21 cellular contexts compared by ENCODE assay signal in genomic region chrX:153533041-153533565, GRCh38. TPM values are rescaled to one million over a fixed set of nuclear protein-coding genes. Genes with fewer than 3 reads are reported as not detected.
A peak's percentile ranks its signal among the peaks of the same experiment; 100 is the strongest.
DNase-seq lines count a peak whose midpoint lies in the region; ATAC-seq and TF ChIP-seq lines count a peak whose summit lies in the region.
"Had no signal": no experiment of that assay in that cellular context is flagged by ENCODE, and none has a peak within 500 bp of the region (broad histone marks: within the 10 kb centered on the region; RNA-seq: fewer than 3 reads in every experiment).

No MANE protein-coding gene starts in this region.

- H3K9me3 ChIP-seq in thyroid gland (no peaks in the 10 kb centered on the region), neuronal stem cell (replicated peaks in 1 of 2; ENCODE audit: control insufficient read depth in 2 of 2, insufficient read depth in 1 of 2, low read depth in 1 of 2, low read length in 2 of 2) (no peaks in the 10 kb centered on the region)
- H3K9me3 ChIP-seq: A549, SK-N-SH had no signal

- H3K4me1 ChIP-seq in thyroid gland, result no peaks in the 10 kb centered on the region
- H3K4me1 ChIP-seq in neuronal stem cell (ENCODE audit: control insufficient read depth in 2 of 2, insufficient read depth in 1 of 2, low read depth in 1 of 2, low read length in 2 of 2), result peaks cover 0 to 2% of the 10 kb centered on the region in 2 donors
- H3K4me1 ChIP-seq: A549 had no signal

- H2AFZ ChIP-seq in neuronal stem cell (ENCODE audit: low read length), result no peak overlapping the region
- H2AFZ ChIP-seq: GM23338 had no signal

- H3K18ac ChIP-seq in neuronal stem cell (ENCODE audit: low read length), result no peak overlapping the region

- 62 to 65% methylated on average over 6 to 9 of the region's 16 CpGs for WGBS in thyroid gland, 2 donors
- no CpG with 5 or more reads among the region's 16 CpGs for WGBS in neuronal stem cell (ENCODE audit: extremely low coverage in 2 of 2, insufficient read length in 2 of 2, insufficient replicate concordance in 1 of 2), 2 donors

- H4K8ac ChIP-seq in neuronal stem cell (ENCODE audit: low read depth, low read length), result no peak overlapping the region

- H3K27me3 Mint-ChIP-seq in activated T-cell treated with anti-CD3 and anti-CD28 coated beads, Interleukin-2, amount 50 U/mL, for 4 hours (ENCODE audit: low read depth), result no peaks in the 10 kb centered on the region

- no peak overlapping the region for H2BK15ac ChIP-seq in neuronal stem cell (ENCODE audit: low read length)

- H2BK120ac ChIP-seq in neuronal stem cell (ENCODE audit: low read depth, low read length), result no peak overlapping the region

- no peak for TF ChIP-seq POLR2A in thyroid gland (IDR thresholded peaks at IDR 0.05)

- no peaks in the 10 kb centered on the region for H3K36me3 Mint-ChIP-seq in activated T-cell treated with anti-CD3 and anti-CD28 coated beads, Interleukin-2, amount 50 U/mL, for 4 hours (ENCODE audit: insufficient read depth)

- no peak overlapping the region for H4K91ac ChIP-seq in neuronal stem cell (ENCODE audit: low read depth, low read length, poor library complexity)

- no peak overlapping the region for H3K4me3 ChIP-seq in fibroblast of mammary gland (ENCODE audit: control insufficient read depth, low read depth, low read length)
- no peak overlapping the region for H3K4me3 ChIP-seq in thyroid gland (replicated peaks in 1 of 3)
- H3K4me3 ChIP-seq in neuronal stem cell (ENCODE audit: low read length in 2 of 2), result no peak overlapping the region
- H3K4me3 ChIP-seq: A549, GM23338 had no signal

- TF ChIP-seq CTCF in fibroblast of mammary gland (conservative IDR thresholded peaks at IDR 0.05; ENCODE audit: control insufficient read depth, insufficient read depth, low read depth, low read length), result no peak
- TF ChIP-seq CTCF in thyroid gland (IDR thresholded peaks at IDR 0.05), result no peak

- no peak overlapping the region for H3K9ac ChIP-seq in neuronal stem cell (ENCODE audit: low read depth, low read length, poor library complexity)
- H3K9ac ChIP-seq: SK-N-SH had no signal

- H3K4ac ChIP-seq in neuronal stem cell (ENCODE audit: low read length), result no peak overlapping the region

- H2BK5ac ChIP-seq in neuronal stem cell (ENCODE audit: low read length), result no peak overlapping the region

- no peak overlapping the region for H3K27ac ChIP-seq in thyroid gland
- no peak overlapping the region for H3K27ac ChIP-seq in neuronal stem cell (replicated peaks; ENCODE audit: low read length)
- H3K27ac ChIP-seq: A549, C4-2B had no signal

- DNase-seq in NCI-H748 (lab: John Stamatoyannopoulos, UW; ENCODE audit: unreplicated experiment) (peak; percentile 11), NCI-H748 treated with DMSO at 0.1 percent for 48 hours (lab: John Stamatoyannopoulos, UW) (no peak), NCI-H82 (lab: John Stamatoyannopoulos, UW) (peak; percentile 90), fibroblast of mammary gland (ENCODE audit: low read depth) (peak; percentile 14), thyroid gland (peak; percentile 5 to 6), neuronal stem cell (ENCODE audit: low spot score) (no peak)
- no peak for DNase-seq in effector CD4-positive, alpha-beta T cell
- no peak for DNase-seq in activated T-cell treated with anti-CD3 and anti-CD28 coated beads, Interleukin-2, amount 50 U/mL, for 4 hours
- DNase-seq: COR-L47, DND-41, GDM1, NCI-H1105, NCI-H1930, NCI-H510A treated with DMSO at 0.1 percent for 48 hours, Right ventricle myocardium superior, SK-N-SH had no signal

- H2AK5ac ChIP-seq in neuronal stem cell (ENCODE audit: low read depth, low read length), result no peak overlapping the region

- H3K36me3 ChIP-seq in thyroid gland (no peaks in the 10 kb centered on the region), neuronal stem cell (replicated peaks in 1 of 2; ENCODE audit: control insufficient read depth in 2 of 2, insufficient read depth in 2 of 2, low read length in 2 of 2) (no peaks in the 10 kb centered on the region)

- H3K27me3 ChIP-seq in thyroid gland, result no peaks in the 10 kb centered on the region
- H3K27me3 ChIP-seq in neuronal stem cell (ENCODE audit: control insufficient read depth in 3 of 3, insufficient read depth in 3 of 3, low read depth in 1 of 3, low read length in 3 of 3), result peaks cover 0 to 56% (median 0%) of the 10 kb centered on the region in 3 experiments

- H3K4me1 Mint-ChIP-seq in activated T-cell treated with anti-CD3 and anti-CD28 coated beads, Interleukin-2, amount 50 U/mL, for 4 hours (ENCODE audit: low read depth), result no peaks in the 10 kb centered on the region
- H3K4me1 Mint-ChIP-seq: GM23338 had no signal

- ATAC-seq in activated T-cell treated with anti-CD3 and anti-CD28 coated beads, Interleukin-2, amount 50 U/mL, for 4 hours, result no peak
- ATAC-seq: A549, GM23338, Panc1 had no signal

- no peak overlapping the region for H3K23ac ChIP-seq in neuronal stem cell (ENCODE audit: low read depth, low read length, poor library complexity)

- no peak overlapping the region for H3K14ac ChIP-seq in neuronal stem cell (ENCODE audit: low read length)

- intact Hi-C loops in thyroid gland (cut with DNase I), result loop anchor here (10.0 kb wide), 1 partner anchor 422 kb away; no protein-coding TSS in a partner anchor

- no peak overlapping the region for H2BK12ac ChIP-seq in neuronal stem cell (ENCODE audit: low read length)

- H3K9me3 Mint-ChIP-seq in activated T-cell treated with anti-CD3 and anti-CD28 coated beads, Interleukin-2, amount 50 U/mL, for 4 hours, result no peaks in the 10 kb centered on the region
- H3K9me3 Mint-ChIP-seq: GM23338 had no signal

- H3K4me3 Mint-ChIP-seq in activated T-cell treated with anti-CD3 and anti-CD28 coated beads, Interleukin-2, amount 50 U/mL, for 4 hours, result no peak overlapping the region
- H3K4me3 Mint-ChIP-seq: GM23338 had no signal

- H3K4me2 ChIP-seq in neuronal stem cell (ENCODE audit: insufficient read depth, low read length, poor library complexity, severe bottlenecking), result no peak overlapping the region
- H3K4me2 ChIP-seq: A549, GM23338, SK-N-SH had no signal

- no peaks in the 10 kb centered on the region for H3K79me1 ChIP-seq in neuronal stem cell (ENCODE audit: low read depth, low read length)

RNA-seq across cellular contexts. Expression of gene ATP2B3, which starts 15.7 kb away (rescaled TPM):
- not detected for total RNA-seq in thyroid gland
- total RNA-seq in activated T-cell treated with anti-CD3 and anti-CD28 coated beads, Interleukin-2, amount 50 U/mL, for 4 hours, result under 1 TPM in 1 of 3 donors, not detected in 2; 0.05 TPM
- 0.49 TPM for polyA plus RNA-seq in neuronal stem cell (2013, experiment 1 of 2)
- polyA plus RNA-seq in neuronal stem cell (2013, experiment 2 of 2), result 0.48 TPM
- total RNA-seq: HT-29, Right ventricle myocardium superior had no signal
- polyA plus RNA-seq: GM23338 had no signal

RNA-seq across cellular contexts. Expression of gene BGN, which starts 38.3 kb away (rescaled TPM):
- total RNA-seq in thyroid gland, result 10 to 100 TPM; 51.0 to 84.0 (median 68.6) TPM
- total RNA-seq in activated T-cell treated with anti-CD3 and anti-CD28 coated beads, Interleukin-2, amount 50 U/mL, for 4 hours, result under 1 TPM; 0.13 to 0.30 (median 0.16) TPM
- 3.8 TPM for polyA plus RNA-seq in neuronal stem cell (2013, experiment 1 of 2)
- polyA plus RNA-seq in neuronal stem cell (2013, experiment 2 of 2), result 4.3 TPM

Comparison
In these comparisons a context has a peak if more than half of its experiments do, and no peak if none do; other contexts are left out.
1. DNase-seq: peak in NCI-H748 (single experiment), NCI-H82 (single experiment), fibroblast of mammary gland (single experiment) and thyroid gland (2 of 2); none in NCI-H748 treated with DMSO at 0.1 percent for 48 hours (single experiment), effector CD4-positive, alpha-beta T cell (single experiment), activated T-cell treated with anti-CD3 and anti-CD28 coated beads, Interleukin-2, amount 50 U/mL, for 4 hours (single experiment) and neuronal stem cell (single experiment).
2. RNA of gene BGN, which starts 38.3 kb away (total RNA-seq): 51.0 to 84.0 TPM in thyroid gland; 0.13 to 0.30 TPM in activated T-cell treated with anti-CD3 and anti-CD28 coated beads, Interleukin-2, amount 50 U/mL, for 4 hours; every median in the first group is over 10 times any median in the second.